Comparison of ENCODE assay signal across 10 cellular contexts in genomic region chr4:101328063-101328602, GRCh38. TPM values are rescaled to one million over a fixed set of nuclear protein-coding genes. Genes with fewer than 3 reads are reported as not detected.
DNase-seq lines count a peak whose midpoint lies in the region; ATAC-seq and TF ChIP-seq lines count a peak whose summit lies in the region.
"Had no signal": no experiment of that assay in that cellular context is flagged by ENCODE, and none has a peak within 500 bp of the region (broad histone marks: within the 10 kb centered on the region; RNA-seq: fewer than 3 reads in every experiment).

No MANE protein-coding gene starts in this region.

- TF ChIP-seq RAD21 in SK-N-SH (IDR thresholded peaks at IDR 0.05; ENCODE audit: low read length): no peak

- H3K27ac ChIP-seq in SK-N-SH (ENCODE audit: low read depth in 2 of 2, low read length in 1 of 2): no peak overlapping the region

- TF ChIP-seq CTCF in mucosa of descending colon (IDR thresholded peaks at IDR 0.05): no peak
- TF ChIP-seq CTCF in SK-N-SH (IDR thresholded peaks at IDR 0.05): no peak

- no peaks in the 10 kb centered on the region for H3K36me3 ChIP-seq in mucosa of descending colon (ENCODE audit: low read depth)
- no peaks in the 10 kb centered on the region for H3K36me3 ChIP-seq in SK-N-SH (replicated peaks in 1 of 2; ENCODE audit: control insufficient read depth in 1 of 2, insufficient read depth in 2 of 2, low read length in 1 of 2)

- H3K9me3 ChIP-seq in mucosa of descending colon (no peaks in the 10 kb centered on the region), SK-N-SH (no peaks in the 10 kb centered on the region)

- no peak overlapping the region for H2AFZ ChIP-seq in SK-N-SH (ENCODE audit: low read depth)

- no peak overlapping the region for H3K4me3 ChIP-seq in mucosa of descending colon
- no peak overlapping the region for H3K4me3 ChIP-seq in SK-N-SH (ENCODE audit: low read depth in 2 of 2, low read length in 1 of 2)

- no peaks in the 10 kb centered on the region for H3F3A ChIP-seq in SK-N-SH (replicated peaks; ENCODE audit: insufficient read depth)

- intact Hi-C loops in mucosa of descending colon (cut with DNase I, micrococcal nuclease): no loop called here

- peaks cover 92% of the 10 kb centered on the region for H3K79me2 ChIP-seq in SK-N-SH (ENCODE audit: insufficient read depth)

- TF ChIP-seq EP300 in SK-N-SH (IDR thresholded peaks at IDR 0.05; ENCODE audit: borderline replicate concordance in 1 of 2, low read depth in 1 of 2, low read length in 1 of 2): no peak

- WGBS in SK-N-SH (ENCODE audit: low lambda C conversion rate): 96% methylated on average over 4 of the region's 4 CpGs

- POLR2A ChIA-PET in SK-N-SH (lab: Yijun Ruan, JAX): no interaction called here

- H3K9me2 ChIP-seq in SK-N-SH: no peaks in the 10 kb centered on the region

- H3K9ac ChIP-seq in SK-N-SH: no peak overlapping the region

- no peaks in the 10 kb centered on the region for H3K27me3 ChIP-seq in SK-N-SH (ENCODE audit: insufficient read depth)

- ATAC-seq in GM18517 (IDR thresholded peaks at IDR 0.05; ENCODE audit: unreplicated experiment) (peak; percentile 89), GM21576 (IDR thresholded peaks at IDR 0.05; ENCODE audit: unreplicated experiment) (peak; percentile 89), HG03469 (IDR thresholded peaks at IDR 0.05; ENCODE audit: unreplicated experiment) (peak; percentile 85), mucosa of descending colon (peak; percentile 27)

- no peak for DNase-seq in mucosa of descending colon
- no peak for DNase-seq in SK-N-SH
- DNase-seq in AG08396 (ENCODE audit: low spot score): no peak
- DNase-seq in stimulated activated CD4-positive, alpha-beta T cell treated with anti-CD3 and anti-CD28 coated beads, Interleukin-4, amount 100 ng/mL, for 24 hours: no peak
- no peak for DNase-seq in ecto neural progenitor cell (ENCODE audit: low spot score)
- DNase-seq: NCI-H524; stimulated activated CD4-positive, alpha-beta T cell treated with anti-CD3 and anti-CD28 coated beads, Interleukin-12 subunit alpha, Interleukin-12 subunit beta, amount 100 ng/mL, for 4 hours had no signal

- CTCF ChIA-PET in SK-N-SH (lab: Yijun Ruan, JAX): no interaction called here

- H3K4me2 ChIP-seq in SK-N-SH: no peak overlapping the region

- peaks cover 75% of the 10 kb centered on the region for H4K20me1 ChIP-seq in SK-N-SH (ENCODE audit: insufficient read depth)

- no peaks in the 10 kb centered on the region for H3K4me1 ChIP-seq in mucosa of descending colon (ENCODE audit: low read depth)
- H3K4me1 ChIP-seq in SK-N-SH (ENCODE audit: control insufficient read depth in 1 of 2, insufficient read depth in 2 of 2, low read depth in 1 of 2, low read length in 1 of 2): peaks cover 0 to 16% of the 10 kb centered on the region in 2 experiments; a peak in 3 of 4 replicates

TF ChIP-seq in SK-N-SH, 30 proteins besides CTCF, POLR2A, EP300 and RAD21:
- TF ChIP-seq SIN3A (IDR thresholded peaks at IDR 0.05; ENCODE audit: borderline replicate concordance, low read depth, low read length) (no peak), MXI1 (IDR thresholded peaks at IDR 0.05; ENCODE audit: low read depth, low read length) (no peak), NFIC (IDR thresholded peaks at IDR 0.05; ENCODE audit: borderline replicate concordance) (no peak)

RNA-seq across cellular contexts. Expression of gene PPP3CA, which starts 19.2 kb away (rescaled TPM):
- total RNA-seq in mucosa of descending colon: 10 to 100 TPM; 38.3 to 47.6 (median 40.4) TPM
- 10.5 and 10.7 TPM in 2 replicates for polyA plus RNA-seq in SK-N-SH (2012; rRNA removed)
- 11.9 and 13.2 TPM in 2 replicates for polyA plus RNA-seq in SK-N-SH (2012; cell fraction: cytosol; rRNA removed)
- 4.6 and 7.9 TPM in 2 replicates for polyA plus RNA-seq in SK-N-SH (2012; cell fraction: nucleus; rRNA removed)

Comparison
In these comparisons a context has a peak if more than half of its experiments do, and no peak if none do; other contexts are left out.
1. ATAC-seq: peak in every context shown above with its lines; median percentile 89 in GM18517; 89 in GM21576; 85 in HG03469; 27 in mucosa of descending colon.